In genomic region chr6:41568202-41568584, GRCh38 we compare ENCODE assay signal across 20 cellular contexts. TPM values are rescaled to one million over a fixed set of nuclear protein-coding genes. Genes with fewer than 3 reads are reported as not detected.
DNase-seq lines count a peak whose midpoint lies in the region; TF ChIP-seq lines count a peak whose summit lies in the region.
"Had no signal": no experiment of that assay in that cellular context is flagged by ENCODE, and none has a peak within 500 bp of the region (broad histone marks: within the 10 kb centered on the region; RNA-seq: fewer than 3 reads in every experiment).

No MANE protein-coding gene starts in this region.

- no peak for TF ChIP-seq EP300 in transverse colon (IDR thresholded peaks at IDR 0.05; ENCODE audit: low read depth)

- intact Hi-C loops in transverse colon (cut with DNase I; ENCODE audit: low total_unique reads): no loop called here

- 89% methylated on average over 6 of the region's 6 CpGs; no CpG with 5 or more reads in 1 of the 2 donors for WGBS in transverse colon (ENCODE audit: low coverage in 1 of 2), 2 donors

- no peak overlapping the region for H3K4me3 ChIP-seq in endocrine pancreas (ENCODE audit: control insufficient read depth, insufficient read depth, low read length)
- H3K4me3 ChIP-seq in muscle layer of colon (ENCODE audit: low read depth in 1 of 2, low read length in 2 of 2): no peak overlapping the region
- no peak overlapping the region for H3K4me3 ChIP-seq in transverse colon
- H3K4me3 ChIP-seq: K562, MG63, suprapubic skin had no signal

- H3K27ac ChIP-seq in VCaP (peak overlapping the region; percentile 75), muscle layer of colon (ENCODE audit: low read depth, low read length) (peak overlapping the region; percentile 18), transverse colon (peak overlapping the region; percentile 14 to 62 (median 48))
- H3K27ac ChIP-seq: epithelial cell of prostate, neutrophil, suprapubic skin had no signal

- in situ Hi-C loops in transverse colon (cut with MboI; ENCODE audit: low pct_ligation_motif_present in 1 of 4, low pct_unique_long_range_greater_than_20kb in 1 of 4, low sequenced_read_pairs in 3 of 4): no loop called here
- in situ Hi-C loops in GM13976 (cut with MboI; ENCODE audit: low sequenced_read_pairs, unreplicated experiment): no loop called here

- TF ChIP-seq CTCF in VCaP (conservative IDR thresholded peaks at IDR 0.05) (no peak), transverse colon (IDR thresholded peaks at IDR 0.05) (no peak), GM13976 (IDR thresholded peaks at IDR 0.05; ENCODE audit: borderline replicate concordance, control extremely low read depth, extremely low read depth, insufficient read depth, missing control alignments) (no peak)

- H3K4me1 ChIP-seq in endocrine pancreas (ENCODE audit: control insufficient read depth, insufficient read depth, low read length) (peaks cover 5% of the 10 kb centered on the region), muscle layer of colon (ENCODE audit: insufficient read depth, low read length) (peaks cover 46% of the 10 kb centered on the region), transverse colon (peaks cover 0 to 33% (median 14%) of the 10 kb centered on the region in 4 donors)

- H3K9me3 ChIP-seq in endocrine pancreas (ENCODE audit: control insufficient read depth, low read length): no peaks in the 10 kb centered on the region
- H3K9me3 ChIP-seq in muscle layer of colon (ENCODE audit: low read length): no peaks in the 10 kb centered on the region
- H3K9me3 ChIP-seq in transverse colon: no peaks in the 10 kb centered on the region
- H3K9me3 ChIP-seq: MG63, neutrophil, suprapubic skin had no signal

- H3K9ac ChIP-seq in endocrine pancreas (ENCODE audit: control insufficient read depth, insufficient read depth, low read length): peak overlapping the region; percentile 5
- no peak overlapping the region for H3K9ac ChIP-seq in muscle layer of colon (ENCODE audit: low read length)

- TF ChIP-seq POLR2A in transverse colon (IDR thresholded peaks at IDR 0.05): no peak

- DNase-seq in transverse colon (no peak), DMS114 treated with DMSO at 0.1 percent for 48 hours (lab: John Stamatoyannopoulos, UW; ENCODE audit: unreplicated experiment) (no peak), GM13976 (ENCODE audit: low spot score) (no peak)
- no peak for DNase-seq in activated CD4-positive, alpha-beta T cell treated with anti-CD3 and anti-CD28 coated beads for 48 hours
- DNase-seq: activated B cell treated with CpG ODN at 0.5 μM for 24 hours; activated CD4-positive, alpha-beta T cell treated with anti-CD3 and anti-CD28 coated beads, Interleukin-2, amount 50 U/mL, for 48 hours; activated CD8-positive, alpha-beta memory T cell treated with anti-CD3 and anti-CD28 coated beads, Interleukin-2, amount 50 U/mL, for 48 hours; CD4-positive, alpha-beta memory T cell; DMS 273 treated with DMSO at 0.1 percent for 48 hours; MG63; NCI-H2081; PC-3; T-helper 9 cell had no signal

- no peaks in the 10 kb centered on the region for H3K27me3 ChIP-seq in endocrine pancreas (ENCODE audit: control insufficient read depth, insufficient read depth, low read length)
- H3K27me3 ChIP-seq in muscle layer of colon (ENCODE audit: control insufficient read depth in 1 of 2, insufficient read depth in 2 of 2, low read length in 2 of 2): no peaks in the 10 kb centered on the region
- no peaks in the 10 kb centered on the region for H3K27me3 ChIP-seq in transverse colon
- H3K27me3 ChIP-seq: MG63, neutrophil, suprapubic skin had no signal

- no peaks in the 10 kb centered on the region for H3K36me3 ChIP-seq in endocrine pancreas (ENCODE audit: control insufficient read depth, insufficient read depth, low read length)
- peaks cover 23% of the 10 kb centered on the region for H3K36me3 ChIP-seq in muscle layer of colon (ENCODE audit: insufficient read depth, low read length)
- H3K36me3 ChIP-seq in transverse colon: peaks cover 0 to 8% (median 2%) of the 10 kb centered on the region in 4 donors
- H3K36me3 ChIP-seq: MG63, neutrophil had no signal

RNA-seq across cellular contexts. Expression of gene FOXP4, which starts 22.0 kb away (rescaled TPM):
- total RNA-seq in transverse colon: 10 to 100 TPM; 13.8 to 45.6 (median 17.2) TPM

Comparison
In these comparisons a context has a peak if more than half of its experiments do, and no peak if none do; other contexts are left out.
1. H3K27ac ChIP-seq: peak in every context shown above with its lines; median percentile 75 in VCaP; 48 in transverse colon; 18 in muscle layer of colon.